Comparison of ENCODE assay signal across 16 cellular contexts in genomic region chr1:178399177-178399728, GRCh38.
DNase-seq lines count a peak whose midpoint lies in the region; ATAC-seq and TF ChIP-seq lines count a peak whose summit lies in the region.
"Had no signal": no experiment of that assay in that cellular context is flagged by ENCODE, and none has a peak within 500 bp of the region (broad histone marks: within the 10 kb centered on the region; RNA-seq: fewer than 3 reads in every experiment).

No MANE protein-coding gene starts in this region.

- H3K4me3 ChIP-seq in HCT116 (replicated peaks in 1 of 2; ENCODE audit: low read depth in 1 of 2, low read length in 2 of 2) (no peak overlapping the region), PC-9 (no peak overlapping the region), epithelial cell of esophagus (ENCODE audit: low read length) (no peak overlapping the region), trophoblast cell (ENCODE audit: low read depth, low read length) (no peak overlapping the region), MG63 (no peak overlapping the region)
- H3K4me3 ChIP-seq: HAP-1, SJCRH30 had no signal

- H3K27me3 ChIP-seq in HCT116 (ENCODE audit: insufficient read depth, low read length) (no peaks in the 10 kb centered on the region), PC-9 (ENCODE audit: insufficient read depth, low read depth) (no peaks in the 10 kb centered on the region), trophoblast cell (ENCODE audit: insufficient read depth, low read length) (no peaks in the 10 kb centered on the region), MG63 (no peaks in the 10 kb centered on the region)
- H3K27me3 ChIP-seq: SJCRH30 had no signal

- CTCF ChIA-PET in HCT116 (lab: Charles Lee): no interaction called here
- CTCF ChIA-PET in PC-9 (lab: Charles Lee): no interaction called here

- no TSS peak for BruUV-seq in HCT116 (replicated peaks; lab: Mats Ljungman, UMichigan)
- BruUV-seq in PC-9 (replicated peaks; lab: Mats Ljungman, UMichigan): no TSS peak

- H3K14ac ChIP-seq in trophoblast cell (ENCODE audit: low read length): no peak overlapping the region

- H4K20me1 ChIP-seq in HCT116 (ENCODE audit: insufficient read depth): no peaks in the 10 kb centered on the region
- no peaks in the 10 kb centered on the region for H4K20me1 ChIP-seq in PC-9 (ENCODE audit: insufficient read depth)

- no peak for TF ChIP-seq RAD21 in HCT116 (IDR thresholded peaks at IDR 0.05; ENCODE audit: low read depth)

- H3K27ac ChIP-seq in HCT116 (ENCODE audit: low read depth, low read length) (no peak overlapping the region), PC-9 (0 out of 2 replicates have a peak overlapping the region, but pooled peaks have one; percentile 4), trophoblast cell (ENCODE audit: low read depth, low read length) (no peak overlapping the region)
- H3K27ac ChIP-seq: SJCRH30 had no signal

- intact Hi-C loops in HCT116 (cut with micrococcal nuclease): no loop called here
- intact Hi-C loops in PC-9 (cut with micrococcal nuclease; ENCODE audit: unreplicated experiment): no loop called here

- H3K36me3 ChIP-seq in HCT116 (ENCODE audit: control insufficient read depth in 1 of 2, insufficient read depth in 2 of 2, low read length in 2 of 2) (no peaks in the 10 kb centered on the region), PC-9 (ENCODE audit: low read depth) (no peaks in the 10 kb centered on the region), trophoblast cell (ENCODE audit: control insufficient read depth in 1 of 2, insufficient read depth in 2 of 2, low read length in 2 of 2) (peaks cover 0 to 5% of the 10 kb centered on the region in 2 experiments), MG63 (no peaks in the 10 kb centered on the region)
- H3K36me3 ChIP-seq: HAP-1, SJCRH30 had no signal

- H3K79me2 ChIP-seq in HCT116 (ENCODE audit: insufficient read depth, low read length): no peaks in the 10 kb centered on the region
- H3K79me2 ChIP-seq in PC-9 (ENCODE audit: low read depth): no peaks in the 10 kb centered on the region
- no peaks in the 10 kb centered on the region for H3K79me2 ChIP-seq in trophoblast cell (ENCODE audit: control insufficient read depth, insufficient read depth, low read length, poor library complexity)

- H4K91ac ChIP-seq in trophoblast cell (ENCODE audit: low read depth, low read length): no peak overlapping the region

- no peak overlapping the region for H3K23ac ChIP-seq in trophoblast cell (ENCODE audit: low read length)

- H2BK120ac ChIP-seq in trophoblast cell (ENCODE audit: insufficient read depth, low read length, poor library complexity): no peak overlapping the region

- H3K9ac ChIP-seq in HCT116 (ENCODE audit: low read length): no peak overlapping the region
- H3K9ac ChIP-seq in trophoblast cell (ENCODE audit: low read length): no peak overlapping the region

- H3K9me3 ChIP-seq in HCT116 (ENCODE audit: control insufficient read depth in 1 of 2, insufficient read depth in 1 of 2, low read depth in 1 of 2, low read length in 2 of 2): no peaks in the 10 kb centered on the region
- H3K9me3 ChIP-seq in PC-9 (ENCODE audit: insufficient read depth, low read depth): no peaks in the 10 kb centered on the region
- no peaks in the 10 kb centered on the region for H3K9me3 ChIP-seq in trophoblast cell (ENCODE audit: insufficient read depth, low read depth, low read length)
- no peaks in the 10 kb centered on the region for H3K9me3 ChIP-seq in MG63
- H3K9me3 ChIP-seq: HAP-1, SJCRH30 had no signal

- POLR2A ChIA-PET in HCT116 (lab: Charles Lee) (no interaction called here), PC-9 (lab: Charles Lee; ENCODE audit: unreplicated experiment) (no interaction called here)

- H2AFZ ChIP-seq in HCT116 (ENCODE audit: low read depth, low read length, poor library complexity, severe bottlenecking) (no peak overlapping the region), PC-9 (no peak overlapping the region), trophoblast cell (ENCODE audit: insufficient read depth, low read length, poor library complexity) (no peak overlapping the region)

- H3K4ac ChIP-seq in trophoblast cell (ENCODE audit: low read depth, low read length): no peak overlapping the region

- H4K12ac ChIP-seq in trophoblast cell (ENCODE audit: low read depth, low read length): no peak overlapping the region

- H3K9me2 ChIP-seq in HCT116 (ENCODE audit: insufficient read depth) (no peaks in the 10 kb centered on the region), PC-9 (ENCODE audit: insufficient read depth) (no peaks in the 10 kb centered on the region)

- H2AK5ac ChIP-seq in trophoblast cell (ENCODE audit: low read length): no peak overlapping the region

- ATAC-seq in HCT116: peak; percentile 62

- no peak for TF ChIP-seq POLR2A in HCT116 (IDR thresholded peaks at IDR 0.05; ENCODE audit: borderline replicate concordance, extremely low read depth, insufficient read depth, insufficient read length)

- TF ChIP-seq CTCF in HCT116 (IDR thresholded peaks at IDR 0.05 in 2 of 3, conservative IDR thresholded peaks at IDR 0.05 in 1 of 3; ENCODE audit: borderline replicate concordance in 1 of 3, insufficient read depth in 1 of 3, low read depth in 2 of 3, low read length in 2 of 3) (no peak), PC-9 (conservative IDR thresholded peaks at IDR 0.05) (no peak), epithelial cell of esophagus (IDR thresholded peaks at IDR 0.05; ENCODE audit: insufficient read depth, low read depth, low read length, missing control alignments) (no peak)

- WGBS in trophoblast cell (ENCODE audit: extremely low coverage, insufficient coverage, insufficient read length): no CpG with 5 or more reads among the region's 4 CpGs

- H3F3A ChIP-seq in PC-9 (ENCODE audit: insufficient read depth, low read depth): no peaks in the 10 kb centered on the region

- no peak overlapping the region for H2BK12ac ChIP-seq in trophoblast cell (ENCODE audit: low read length)

- DNase-seq in HCT116 (ENCODE audit: low read depth, low spot score): no peak
- DNase-seq in PC-9: peak; percentile 40 to 66
- DNase-seq in epithelial cell of esophagus (ENCODE audit: low read depth): peak; percentile 75
- DNase-seq in trophoblast cell: no peak
- DNase-seq in activated CD8-positive, alpha-beta memory T cell treated with anti-CD3 and anti-CD28 coated beads, Interleukin-2, amount 50 U/mL, for 4 hours: no peak
- DNase-seq in MG63: no peak
- no peak for DNase-seq in NCI-H146 (lab: John Stamatoyannopoulos, UW)
- DNase-seq: COR-L47; NCI-H1436 treated with DMSO at 0.1 percent for 48 hours; NCI-H2081 treated with DMSO at 0.1 percent for 48 hours; NCI-H2227 treated with DMSO at 0.1 percent for 48 hours; NCI-H524 treated with DMSO at 0.1 percent for 48 hours; NK-92 treated with Interleukin-12 subunit alpha and Interleukin-12 subunit beta, amount 100 ng/mL, for 24 hours; RPMI8226 had no signal

- H3K4me2 ChIP-seq in HCT116 (ENCODE audit: low read length) (peak overlapping the region; percentile 54), PC-9 (no peak overlapping the region), trophoblast cell (ENCODE audit: low read length) (no peak overlapping the region)

- RAD21 ChIA-PET in HCT116 (lab: Charles Lee; ENCODE audit: low non-redundant PET in 1 of 2, low total read pairs in 2 of 2, uncharacterized antibody in 2 of 2, unreplicated experiment in 2 of 2): no interaction called here

- no peak overlapping the region for H4K8ac ChIP-seq in trophoblast cell (ENCODE audit: low read depth, low read length)

- peak overlapping the region; percentile 42 for H3K18ac ChIP-seq in trophoblast cell (ENCODE audit: low read length)

- H3K4me1 ChIP-seq in HCT116 (ENCODE audit: control insufficient read depth in 1 of 2, insufficient read depth in 2 of 2, low read length in 2 of 2) (peaks cover 12 to 29% of the 10 kb centered on the region in 2 experiments), PC-9 (replicated peaks; ENCODE audit: insufficient read depth) (peaks cover 9% of the 10 kb centered on the region), trophoblast cell (ENCODE audit: control insufficient read depth in 1 of 2, insufficient read depth in 2 of 2, low read length in 2 of 2) (peaks cover 2 to 4% of the 10 kb centered on the region in 2 experiments)
- H3K4me1 ChIP-seq: HAP-1, SJCRH30 had no signal

- H3K79me1 ChIP-seq in trophoblast cell (ENCODE audit: low read length): no peaks in the 10 kb centered on the region

- no peak overlapping the region for H2BK5ac ChIP-seq in trophoblast cell (ENCODE audit: low read depth, low read length, poor library complexity)

TF ChIP-seq in HCT116, 20 proteins besides CTCF, POLR2A, EP300 and RAD21 (continues in another document):
- TF ChIP-seq JUND (IDR thresholded peaks at IDR 0.05) (0 out of 2 replicates have a peak, but pooled peaks have one; percentile 46), EZH2 (IDR thresholded peaks at IDR 0.05) (no peak), ZFX (IDR thresholded peaks at IDR 0.05) (no peak), POLR2AphosphoS5 (IDR thresholded peaks at IDR 0.05; ENCODE audit: low read depth, low read length) (no peak), CBX3 (IDR thresholded peaks at IDR 0.05; ENCODE audit: low read depth) (peak; percentile 54; the same call in 1 of the 2 replicates), SIN3A (IDR thresholded peaks at IDR 0.05; ENCODE audit: low read depth) (no peak), MAX (IDR thresholded peaks at IDR 0.05) (no peak; the same call in 1 of the 2 replicates), ZNF274 (IDR thresholded peaks at IDR 0.05; ENCODE audit: low read depth, low read length) (no peak), CEBPB (IDR thresholded peaks at IDR 0.05; ENCODE audit: low read depth) (no peak), SP1 (IDR thresholded peaks at IDR 0.05; ENCODE audit: low read depth) (0 out of 2 replicates have a peak, but pooled peaks have one; percentile 17), EZH2phosphoT487 (IDR thresholded peaks at IDR 0.05; ENCODE audit: borderline replicate concordance) (no peak)
- TF ChIP-seq, protein P1, sequence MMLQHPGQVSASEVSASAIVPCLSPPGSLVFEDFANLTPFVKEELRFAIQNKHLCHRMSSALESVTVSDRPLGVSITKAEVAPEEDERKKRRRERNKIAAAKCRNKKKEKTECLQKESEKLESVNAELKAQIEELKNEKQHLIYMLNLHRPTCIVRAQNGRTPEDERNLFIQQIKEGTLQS (IDR thresholded peaks at IDR 0.05): no peak

Comparison
In these comparisons a context has a peak if more than half of its experiments do, and no peak if none do; other contexts are left out.
1. DNase-seq: peak in PC-9 (2 of 2) and epithelial cell of esophagus (single experiment); none in HCT116 (single experiment), trophoblast cell (0 of 2), activated CD8-positive, alpha-beta memory T cell treated with anti-CD3 and anti-CD28 coated beads, Interleukin-2, amount 50 U/mL, for 4 hours (single experiment), MG63 (single experiment) and NCI-H146 (single experiment).